ENCODE assay signal across 16 cellular contexts in the genomic region with DNA sequence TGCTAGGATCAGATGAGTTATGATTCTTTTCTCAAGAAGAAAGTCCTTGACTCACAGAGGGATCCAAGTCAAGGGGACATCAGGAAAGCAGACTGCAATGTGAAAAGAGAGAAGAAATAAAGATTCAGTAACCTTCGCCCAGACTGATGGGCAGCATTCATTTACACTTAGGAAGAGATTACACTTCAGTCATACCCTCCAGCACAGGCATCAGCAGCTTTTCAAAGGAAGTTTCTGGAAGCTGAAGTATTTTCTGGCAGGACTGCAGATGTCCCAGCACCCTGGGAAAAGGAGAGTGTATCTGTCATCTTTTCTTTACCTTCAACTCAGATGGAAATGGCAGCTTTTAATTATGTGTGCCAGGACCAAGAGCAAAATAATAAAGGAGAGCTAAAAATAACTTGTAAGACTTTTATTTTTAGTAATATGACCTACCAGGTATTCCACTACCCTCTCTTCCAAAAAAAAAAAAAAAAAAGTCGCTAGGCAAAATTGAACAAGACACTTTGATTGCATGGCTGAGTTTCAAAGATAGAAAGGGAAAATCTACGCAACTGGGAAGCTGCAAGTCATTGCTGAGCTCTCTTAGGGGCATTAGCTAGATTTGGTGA.
DNase-seq lines count a peak whose midpoint lies in the region; ATAC-seq and TF ChIP-seq lines count a peak whose summit lies in the region.
"Had no signal": no experiment of that assay in that cellular context is flagged by ENCODE, and none has a peak within 500 bp of the region (broad histone marks: within the 10 kb centered on the region; RNA-seq: fewer than 3 reads in every experiment).

No MANE protein-coding gene starts in this region.

- peaks cover 20% of the 10 kb centered on the region for H3K27me3 Mint-ChIP-seq in activated naive CD8-positive, alpha-beta T cell treated with anti-CD3 and anti-CD28 coated beads for 36 hours
- H3K27me3 Mint-ChIP-seq in activated naive CD8-positive, alpha-beta T cell treated with anti-CD3 and anti-CD28 coated beads, Interleukin-2, amount 50 U/mL, for 24 hours, result peaks cover 9% of the 10 kb centered on the region
- no peaks in the 10 kb centered on the region for H3K27me3 Mint-ChIP-seq in neural crest cell (ENCODE audit: low read depth)

- no peak for TF ChIP-seq RAD21 in HCT116 (IDR thresholded peaks at IDR 0.05; ENCODE audit: low read depth)

- H3K4me3 Mint-ChIP-seq in activated naive CD8-positive, alpha-beta T cell treated with anti-CD3 and anti-CD28 coated beads for 36 hours, result no peak overlapping the region
- no peak overlapping the region for H3K4me3 Mint-ChIP-seq in activated naive CD8-positive, alpha-beta T cell treated with anti-CD3 and anti-CD28 coated beads, Interleukin-2, amount 50 U/mL, for 24 hours
- no peak overlapping the region for H3K4me3 Mint-ChIP-seq in neural crest cell
- H3K4me3 Mint-ChIP-seq: CD8-positive, alpha-beta memory T cell had no signal

- H3K36me3 ChIP-seq in HCT116 (ENCODE audit: control insufficient read depth in 1 of 2, insufficient read depth in 2 of 2, low read length in 2 of 2) (no peaks in the 10 kb centered on the region), heart right ventricle (no peaks in the 10 kb centered on the region)
- H3K36me3 ChIP-seq: SJSA1 had no signal

- peaks cover 5% of the 10 kb centered on the region for H3K4me1 Mint-ChIP-seq in activated naive CD8-positive, alpha-beta T cell treated with anti-CD3 and anti-CD28 coated beads for 36 hours
- H3K4me1 Mint-ChIP-seq in activated naive CD8-positive, alpha-beta T cell treated with anti-CD3 and anti-CD28 coated beads, Interleukin-2, amount 50 U/mL, for 24 hours, result peaks cover 11% of the 10 kb centered on the region
- H3K4me1 Mint-ChIP-seq in neural crest cell, result peaks cover 21% of the 10 kb centered on the region
- H3K4me1 Mint-ChIP-seq: CD8-positive, alpha-beta memory T cell had no signal

- intact Hi-C loops in HCT116 (cut with micrococcal nuclease) (loop anchor here (10.0 kb wide), 1 partner anchor 612 kb away; no protein-coding TSS in a partner anchor), heart right ventricle (cut with DNase I) (loop anchor here in 2 of 10 donors (10.0 kb wide), 2 partner anchors 192 to 438 kb away; no protein-coding TSS in a partner anchor)

- POLR2A ChIA-PET in HCT116 (lab: Charles Lee), result interaction anchor here (0.7 kb wide), 1 partner anchor 10 kb away, joined by 3 read pairs; no protein-coding TSS in a partner anchor

- WGBS in heart right ventricle, 2 donors, result 57% methylated on average over 3 of the region's 3 CpGs

- no peak for DNase-seq in activated naive CD8-positive, alpha-beta T cell treated with anti-CD3 and anti-CD28 coated beads for 36 hours
- DNase-seq in activated naive CD8-positive, alpha-beta T cell treated with anti-CD3 and anti-CD28 coated beads, Interleukin-2, amount 50 U/mL, for 24 hours, result no peak
- DNase-seq in HCT116 (ENCODE audit: low read depth, low spot score), result no peak
- no peak for DNase-seq in heart right ventricle
- DNase-seq in neural crest cell (ENCODE audit: low read depth, low spot score), result no peak
- no peak for DNase-seq in NCI-H446 (lab: John Stamatoyannopoulos, UW)
- DNase-seq in NCI-H526 treated with DMSO at 0.1 percent for 48 hours (lab: John Stamatoyannopoulos, UW), result no peak
- DNase-seq: Calu3; CD8-positive, alpha-beta memory T cell; GOT3; NCI-H1105; NCI-H2029; NCI-H2171 treated with DMSO at 0.1 percent for 48 hours had no signal

- H4K20me1 ChIP-seq in HCT116 (ENCODE audit: insufficient read depth), result no peaks in the 10 kb centered on the region

- no peaks in the 10 kb centered on the region for H3K9me3 ChIP-seq in HCT116 (ENCODE audit: control insufficient read depth in 1 of 2, insufficient read depth in 1 of 2, low read depth in 1 of 2, low read length in 2 of 2)
- no peaks in the 10 kb centered on the region for H3K9me3 ChIP-seq in heart right ventricle
- H3K9me3 ChIP-seq: SJSA1 had no signal

- H3K9me3 Mint-ChIP-seq in activated naive CD8-positive, alpha-beta T cell treated with anti-CD3 and anti-CD28 coated beads for 36 hours, result no peaks in the 10 kb centered on the region
- H3K9me3 Mint-ChIP-seq in activated naive CD8-positive, alpha-beta T cell treated with anti-CD3 and anti-CD28 coated beads, Interleukin-2, amount 50 U/mL, for 24 hours, result no peaks in the 10 kb centered on the region
- H3K9me3 Mint-ChIP-seq in neural crest cell, result no peaks in the 10 kb centered on the region
- H3K9me3 Mint-ChIP-seq: CD8-positive, alpha-beta memory T cell had no signal

- peak overlapping the region; percentile 20 for H3K27ac Mint-ChIP-seq in activated naive CD8-positive, alpha-beta T cell treated with anti-CD3 and anti-CD28 coated beads for 36 hours
- H3K27ac Mint-ChIP-seq in activated naive CD8-positive, alpha-beta T cell treated with anti-CD3 and anti-CD28 coated beads, Interleukin-2, amount 50 U/mL, for 24 hours, result no peak overlapping the region
- H3K27ac Mint-ChIP-seq in neural crest cell (ENCODE audit: unreplicated experiment), result peak overlapping the region; percentile 15
- H3K27ac Mint-ChIP-seq: CD8-positive, alpha-beta memory T cell had no signal

- RAD21 ChIA-PET in HCT116 (lab: Charles Lee; ENCODE audit: low non-redundant PET in 1 of 2, low total read pairs in 2 of 2, uncharacterized antibody in 2 of 2, unreplicated experiment in 2 of 2), result interaction anchor here in 1 of 2 experiments (0.7 kb wide), 1 partner anchor 28 kb away, joined by 3 read pairs; no protein-coding TSS in a partner anchor

- H2AFZ ChIP-seq in HCT116 (ENCODE audit: low read depth, low read length, poor library complexity, severe bottlenecking), result peak overlapping the region; percentile 86

- BruUV-seq in HCT116 (replicated peaks; lab: Mats Ljungman, UMichigan), result no TSS peak

- no peak for ATAC-seq in activated naive CD8-positive, alpha-beta T cell treated with anti-CD3 and anti-CD28 coated beads, Interleukin-2, amount 50 U/mL, for 24 hours
- ATAC-seq in HCT116, result no peak
- peak in 7 of 8 donors; percentile 42 to 84 (median 76) for ATAC-seq in heart right ventricle
- ATAC-seq in GM19463 (IDR thresholded peaks at IDR 0.05; ENCODE audit: unreplicated experiment), result no peak

- no peak overlapping the region for H3K27ac ChIP-seq in HCT116 (ENCODE audit: low read depth, low read length)
- H3K27ac ChIP-seq in heart right ventricle, result peak overlapping the region in 7 of 10 donors; percentile 7 to 75 (median 41)
- H3K27ac ChIP-seq: C4-2B, SJSA1 had no signal

- peaks cover 0 to 30% of the 10 kb centered on the region in 2 experiments; a peak in 2 of 4 replicates for H3K4me1 ChIP-seq in HCT116 (ENCODE audit: control insufficient read depth in 1 of 2, insufficient read depth in 2 of 2, low read length in 2 of 2)
- H3K4me1 ChIP-seq in heart right ventricle, result peaks cover 0 to 10% (median 0%) of the 10 kb centered on the region in 9 donors
- H3K4me1 ChIP-seq: SJSA1 had no signal

- H3K79me2 ChIP-seq in HCT116 (ENCODE audit: insufficient read depth, low read length), result no peaks in the 10 kb centered on the region

- H3K27me3 ChIP-seq in HCT116 (ENCODE audit: insufficient read depth, low read length), result no peaks in the 10 kb centered on the region
- no peaks in the 10 kb centered on the region for H3K27me3 ChIP-seq in heart right ventricle
- H3K27me3 ChIP-seq: SJSA1 had no signal

- H3K36me3 Mint-ChIP-seq in activated naive CD8-positive, alpha-beta T cell treated with anti-CD3 and anti-CD28 coated beads for 36 hours, result no peaks in the 10 kb centered on the region
- H3K36me3 Mint-ChIP-seq in activated naive CD8-positive, alpha-beta T cell treated with anti-CD3 and anti-CD28 coated beads, Interleukin-2, amount 50 U/mL, for 24 hours (ENCODE audit: low read depth), result no peaks in the 10 kb centered on the region
- no peaks in the 10 kb centered on the region for H3K36me3 Mint-ChIP-seq in neural crest cell (ENCODE audit: low read depth)
- H3K36me3 Mint-ChIP-seq: CD8-positive, alpha-beta memory T cell had no signal

- H3K9me2 ChIP-seq in HCT116 (ENCODE audit: insufficient read depth), result no peaks in the 10 kb centered on the region

- H3K4me3 ChIP-seq in HCT116 (replicated peaks in 1 of 2; ENCODE audit: low read depth in 1 of 2, low read length in 2 of 2) (no peak overlapping the region), heart right ventricle (no peak overlapping the region)
- H3K4me3 ChIP-seq: SJSA1 had no signal

- H3K9ac ChIP-seq in HCT116 (ENCODE audit: low read length), result no peak overlapping the region

- H3K4me2 ChIP-seq in HCT116 (ENCODE audit: low read length), result peak overlapping the region; percentile 8; the same call in 1 of the 2 replicates

- no peak for TF ChIP-seq POLR2A in HCT116 (IDR thresholded peaks at IDR 0.05; ENCODE audit: borderline replicate concordance, extremely low read depth, insufficient read depth, insufficient read length)

- CTCF ChIA-PET in HCT116 (lab: Charles Lee), result no interaction called here

- TF ChIP-seq CTCF in HCT116 (IDR thresholded peaks at IDR 0.05 in 2 of 3, conservative IDR thresholded peaks at IDR 0.05 in 1 of 3; ENCODE audit: borderline replicate concordance in 1 of 3, insufficient read depth in 1 of 3, low read depth in 2 of 3, low read length in 2 of 3) (no peak), heart right ventricle (IDR thresholded peaks at IDR 0.05) (no peak), neural crest cell (conservative IDR thresholded peaks at IDR 0.05) (no peak)

TF ChIP-seq in HCT116, 20 proteins besides CTCF, POLR2A, EP300 and RAD21:
- no peak for TF ChIP-seq FOSL1 (IDR thresholded peaks at IDR 0.05; ENCODE audit: low read depth)

Comparison
In these comparisons a context has a peak if more than half of its experiments do, and no peak if none do; other contexts are left out.
1. ATAC-seq: peak in heart right ventricle (7 of 8); none in activated naive CD8-positive, alpha-beta T cell treated with anti-CD3 and anti-CD28 coated beads, Interleukin-2, amount 50 U/mL, for 24 hours (single experiment), HCT116 (single experiment) and GM19463 (single experiment).